8 cellular contexts compared by ENCODE assay signal in genomic region chr7:31134246-31135188, GRCh38.
DNase-seq lines count a peak whose midpoint lies in the region; ATAC-seq and TF ChIP-seq lines count a peak whose summit lies in the region.

No MANE protein-coding gene starts in this region.

- no peak overlapping the region for H2BK5ac ChIP-seq in IMR-90 (ENCODE audit: low read depth, low read length, poor library complexity, severe bottlenecking)

- H3K4me2 ChIP-seq in IMR-90 (ENCODE audit: low read depth, low read length) (no peak overlapping the region; the same call in 1 of the 2 replicates), OCI-LY7 (ENCODE audit: low read length) (no peak overlapping the region), parathyroid adenoma (ENCODE audit: low read length) (no peak overlapping the region)

- TF ChIP-seq CTCF in IMR-90 (conservative IDR thresholded peaks at IDR 0.05; ENCODE audit: low read depth, low read length) = peak; percentile 68
- TF ChIP-seq CTCF in OCI-LY7 (conservative IDR thresholded peaks at IDR 0.05; ENCODE audit: low read length) = peak; percentile 81
- TF ChIP-seq CTCF in parathyroid adenoma (IDR thresholded peaks at IDR 0.05) = peak; percentile 74

- dilution Hi-C loops in IMR-90 (cut with HindIII; ENCODE audit: low sequenced_read_pairs, unreplicated experiment) = no loop called here

- TF ChIP-seq RAD21 in IMR-90 (IDR thresholded peaks at IDR 0.05; ENCODE audit: low read length) = peak; percentile 62

- no peaks in the 10 kb centered on the region for H3K9me2 ChIP-seq in OCI-LY7 (ENCODE audit: insufficient read depth, low read length)

- ATAC-seq in GM21576 (IDR thresholded peaks at IDR 0.05; ENCODE audit: unreplicated experiment) (peak; percentile 88), IMR-90 (ENCODE audit: low read depth) (peak; percentile 100), HG02938 (IDR thresholded peaks at IDR 0.05; ENCODE audit: unreplicated experiment) (no peak)

- no peak overlapping the region for H2BK15ac ChIP-seq in IMR-90 (ENCODE audit: low read depth, low read length)

- WGBS in IMR-90 (ENCODE audit: extremely low coverage in 2 of 2, insufficient read length in 1 of 2), 2 experiments = 49% methylated on average over 7 of the region's 31 CpGs; no CpG with 5 or more reads in 1 of the 2 experiments

- H4K8ac ChIP-seq in IMR-90 (ENCODE audit: low read depth in 2 of 2, low read length in 2 of 2) = no peak overlapping the region

- no peaks in the 10 kb centered on the region for H3K9me3 Mint-ChIP-seq in activated T-helper 1 cell treated with anti-CD3 and anti-CD28 coated beads, Interleukin-12 subunit alpha, Interleukin-12 subunit beta, Interleukin-2, Interleukin-4 antibody, amounts not matched to agents 30 ng/mL and 10 ng/mL and 1 ng/mL, durations not matched to agents 14 hours and 24 hours and 36 hours

- no peak overlapping the region for H2AK5ac ChIP-seq in IMR-90 (ENCODE audit: low read depth, low read length)

- no peak for TF ChIP-seq POLR2A in IMR-90 (IDR thresholded peaks at IDR 0.05; ENCODE audit: low read depth, low read length)

- H3K9me1 ChIP-seq in IMR-90 (ENCODE audit: insufficient read depth, low read length) = no peaks in the 10 kb centered on the region

- H3K36me3 ChIP-seq in IMR-90 (ENCODE audit: control insufficient read depth, insufficient read depth, low read length) = no peaks in the 10 kb centered on the region
- no peaks in the 10 kb centered on the region for H3K36me3 ChIP-seq in OCI-LY7 (ENCODE audit: insufficient read depth, low read length)
- H3K36me3 ChIP-seq in parathyroid adenoma (ENCODE audit: control insufficient read depth, insufficient read depth, low read length) = no peaks in the 10 kb centered on the region

- DNase-seq in EL (peak; percentile 73), IMR-90 (peak; percentile 54), OCI-LY7 (ENCODE audit: low spot score) (peak; percentile 73), glomerular visceral epithelial cell (ENCODE audit: extremely low spot score) (peak; percentile 63)
- DNase-seq in activated T-helper 1 cell treated with anti-CD3 and anti-CD28 coated beads, Interleukin-12 subunit alpha, Interleukin-12 subunit beta, Interleukin-2, Interleukin-4 antibody, amounts not matched to agents 30 ng/mL and 10 ng/mL and 1 ng/mL, durations not matched to agents 14 hours and 24 hours and 36 hours (ENCODE audit: low spot score) = peak; percentile 22

- peak overlapping the region; percentile 71 for H2AFZ ChIP-seq in IMR-90 (replicated peaks; ENCODE audit: low read length, poor library complexity)
- no peak overlapping the region for H2AFZ ChIP-seq in OCI-LY7 (ENCODE audit: low read length)
- H2AFZ ChIP-seq in parathyroid adenoma = peak overlapping the region; percentile 59

- H3K36me3 Mint-ChIP-seq in activated T-helper 1 cell treated with anti-CD3 and anti-CD28 coated beads, Interleukin-12 subunit alpha, Interleukin-12 subunit beta, Interleukin-2, Interleukin-4 antibody, amounts not matched to agents 30 ng/mL and 10 ng/mL and 1 ng/mL, durations not matched to agents 14 hours and 24 hours and 36 hours (ENCODE audit: low read depth) = no peaks in the 10 kb centered on the region

- BruUV-seq in IMR-90 (replicated peaks; lab: Mats Ljungman, UMichigan) (no TSS peak), OCI-LY7 (replicated peaks; lab: Mats Ljungman, UMichigan) (no TSS peak)

- H4K91ac ChIP-seq in IMR-90 (ENCODE audit: insufficient read depth, low read depth, low read length) = no peak overlapping the region

- H3K9me3 ChIP-seq in IMR-90 (ENCODE audit: control insufficient read depth, insufficient read depth, low read length) = no peaks in the 10 kb centered on the region
- no peaks in the 10 kb centered on the region for H3K9me3 ChIP-seq in OCI-LY7 (ENCODE audit: low read length)
- no peaks in the 10 kb centered on the region for H3K9me3 ChIP-seq in parathyroid adenoma (ENCODE audit: control insufficient read depth, low read length)

- H3K27ac Mint-ChIP-seq in activated T-helper 1 cell treated with anti-CD3 and anti-CD28 coated beads, Interleukin-12 subunit alpha, Interleukin-12 subunit beta, Interleukin-2, Interleukin-4 antibody, amounts not matched to agents 30 ng/mL and 10 ng/mL and 1 ng/mL, durations not matched to agents 14 hours and 24 hours and 36 hours = no peak overlapping the region

- no peaks in the 10 kb centered on the region for H3K27me3 Mint-ChIP-seq in activated T-helper 1 cell treated with anti-CD3 and anti-CD28 coated beads, Interleukin-12 subunit alpha, Interleukin-12 subunit beta, Interleukin-2, Interleukin-4 antibody, amounts not matched to agents 30 ng/mL and 10 ng/mL and 1 ng/mL, durations not matched to agents 14 hours and 24 hours and 36 hours (ENCODE audit: insufficient read depth)

- no peak overlapping the region for H3K23ac ChIP-seq in IMR-90 (ENCODE audit: low read depth, low read length)

- H3K4me1 Mint-ChIP-seq in activated T-helper 1 cell treated with anti-CD3 and anti-CD28 coated beads, Interleukin-12 subunit alpha, Interleukin-12 subunit beta, Interleukin-2, Interleukin-4 antibody, amounts not matched to agents 30 ng/mL and 10 ng/mL and 1 ng/mL, durations not matched to agents 14 hours and 24 hours and 36 hours (ENCODE audit: low read depth) = no peaks in the 10 kb centered on the region

- no peak overlapping the region for H2AK9ac ChIP-seq in IMR-90 (replicated peaks; ENCODE audit: low read depth, low read length, poor library complexity)

- H3K4me3 ChIP-seq in IMR-90 (ENCODE audit: insufficient read depth, low read depth, low read length) (no peak overlapping the region), OCI-LY7 (ENCODE audit: low read depth, low read length, poor library complexity, severe bottlenecking) (no peak overlapping the region), parathyroid adenoma (ENCODE audit: low read depth, low read length) (no peak overlapping the region)

- no peaks in the 10 kb centered on the region for H3K79me2 ChIP-seq in OCI-LY7 (ENCODE audit: insufficient read depth, low read depth, low read length)
- H3K79me2 ChIP-seq in parathyroid adenoma = no peaks in the 10 kb centered on the region

- CTCF ChIA-PET in IMR-90 (lab: Yijun Ruan, JAX) (interaction anchor here (0.6 to 2.2 kb wide), 16 partner anchors 9 to 1345 kb away, joined by 3 to 24 read pairs (median 3); no protein-coding TSS in a partner anchor), OCI-LY7 (lab: Charles Lee; ENCODE audit: unreplicated experiment) (interaction anchor here (0.6 to 1.7 kb wide), 5 partner anchors 10 to 343 kb away, joined by 3 to 6 read pairs (median 3); no protein-coding TSS in a partner anchor)

- H3K27ac ChIP-seq in IMR-90 (ENCODE audit: insufficient read depth, low read length) (no peak overlapping the region), OCI-LY7 (ENCODE audit: low read depth, low read length, poor library complexity, severe bottlenecking) (no peak overlapping the region), parathyroid adenoma (no peak overlapping the region)

- in situ Hi-C loops in IMR-90 (cut with MboI; ENCODE audit: low sequenced_read_pairs) = no loop called here

- H3K4ac ChIP-seq in IMR-90 (ENCODE audit: low read depth, low read length) = no peak overlapping the region

- H3K18ac ChIP-seq in IMR-90 (ENCODE audit: low read depth, low read length) = no peak overlapping the region

- H3K14ac ChIP-seq in IMR-90 (replicated peaks; ENCODE audit: low read depth, low read length) = no peak overlapping the region

- intact Hi-C loops in IMR-90 (cut with micrococcal nuclease) = loop anchor here (1.0 to 10.0 kb wide), 3 partner anchors 500 to 1070 kb away; no protein-coding TSS in a partner anchor
- intact Hi-C loops in OCI-LY7 (cut with micrococcal nuclease; ENCODE audit: unreplicated experiment) = loop anchor here (5.0 kb wide), 1 partner anchor 353 kb away; no protein-coding TSS in a partner anchor
- intact Hi-C loops in activated T-helper 1 cell treated with anti-CD3 and anti-CD28 coated beads, Interleukin-12 subunit alpha, Interleukin-12 subunit beta, Interleukin-2, Interleukin-4 antibody, amounts not matched to agents 30 ng/mL and 10 ng/mL and 1 ng/mL, durations not matched to agents 14 hours and 24 hours and 36 hours (cut with micrococcal nuclease) = loop anchor here (1.0 to 2.0 kb wide), 2 partner anchors 309 to 602 kb away; no protein-coding TSS in a partner anchor

- POLR2A ChIA-PET in IMR-90 (lab: Charles Lee; ENCODE audit: unreplicated experiment) (no interaction called here), OCI-LY7 (lab: Charles Lee) (interaction anchor here (0.5 to 0.9 kb wide), 6 partner anchors 9 to 318 kb away, joined by 3 read pairs; no protein-coding TSS in a partner anchor)

- no peak overlapping the region for H3K56ac ChIP-seq in IMR-90 (ENCODE audit: extremely low read depth, insufficient read depth, low read length)

- H3K27me3 ChIP-seq in IMR-90 (ENCODE audit: control insufficient read depth, insufficient read depth, low read length) = no peaks in the 10 kb centered on the region; the same call in 1 of the 2 replicates
- H3K27me3 ChIP-seq in parathyroid adenoma (ENCODE audit: control insufficient read depth, insufficient read depth, low read length) = no peaks in the 10 kb centered on the region

- no peaks in the 10 kb centered on the region for H3K79me1 ChIP-seq in IMR-90 (ENCODE audit: low read depth in 1 of 2, low read length in 2 of 2)

- H2BK120ac ChIP-seq in IMR-90 (ENCODE audit: low read depth, low read length) = no peak overlapping the region

- no peak overlapping the region for H2BK20ac ChIP-seq in IMR-90 (ENCODE audit: low read depth, low read length)

- no peak overlapping the region for H3K4me3 Mint-ChIP-seq in activated T-helper 1 cell treated with anti-CD3 and anti-CD28 coated beads, Interleukin-12 subunit alpha, Interleukin-12 subunit beta, Interleukin-2, Interleukin-4 antibody, amounts not matched to agents 30 ng/mL and 10 ng/mL and 1 ng/mL, durations not matched to agents 14 hours and 24 hours and 36 hours

- H4K20me1 ChIP-seq in IMR-90 (ENCODE audit: insufficient read depth, low read length) (no peaks in the 10 kb centered on the region), OCI-LY7 (ENCODE audit: insufficient read depth, low read length) (no peaks in the 10 kb centered on the region)

- H3K4me1 ChIP-seq in IMR-90 (ENCODE audit: control insufficient read depth, insufficient read depth, low read length) (no peaks in the 10 kb centered on the region), OCI-LY7 (ENCODE audit: insufficient read depth, low read length, poor library complexity, severe bottlenecking) (no peaks in the 10 kb centered on the region), parathyroid adenoma (no peaks in the 10 kb centered on the region)

- H3K9ac ChIP-seq in IMR-90 (ENCODE audit: low read depth, low read length) (no peak overlapping the region), parathyroid adenoma (no peak overlapping the region)

- no peak overlapping the region for H4K5ac ChIP-seq in IMR-90 (ENCODE audit: low read depth, low read length)

TF ChIP-seq in IMR-90, 13 proteins besides CTCF, POLR2A, EP300 and RAD21 (continues in another document):
- no peak for TF ChIP-seq USF2 (IDR thresholded peaks at IDR 0.05; ENCODE audit: low read depth, low read length)

Comparison
In these comparisons a context has a peak if more than half of its experiments do, and no peak if none do; other contexts are left out.
1. DNase-seq: peak in every context shown above with its lines; median percentile 73 in EL; 73 in OCI-LY7; 63 in glomerular visceral epithelial cell; 54 in IMR-90; 22 in activated T-helper 1 cell treated with anti-CD3 and anti-CD28 coated beads, Interleukin-12 subunit alpha, Interleukin-12 subunit beta, Interleukin-2, Interleukin-4 antibody, amounts not matched to agents 30 ng/mL and 10 ng/mL and 1 ng/mL, durations not matched to agents 14 hours and 24 hours and 36 hours.